ENCODE assay signal across 22 cellular contexts in the genomic region with DNA sequence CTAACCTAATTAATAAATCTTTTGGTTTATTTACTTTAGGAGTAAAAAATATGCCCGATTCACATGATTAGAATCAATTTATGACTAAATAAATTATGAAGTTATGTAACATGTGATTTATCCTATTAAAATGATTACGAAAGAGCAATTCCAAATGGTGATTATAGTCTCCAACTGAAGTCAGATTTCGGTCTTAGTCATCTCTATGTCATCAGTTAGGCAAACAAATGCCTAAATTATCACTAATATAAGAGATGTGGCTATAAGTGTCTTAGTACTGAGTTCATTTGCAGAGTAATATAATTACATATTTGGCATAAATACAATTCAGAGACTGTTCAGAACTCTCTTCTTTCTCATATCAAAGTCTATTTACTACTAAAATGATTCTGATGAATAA.
DNase-seq lines count a peak whose midpoint lies in the region; ATAC-seq and TF ChIP-seq lines count a peak whose summit lies in the region.
"Had no signal": no experiment of that assay in that cellular context is flagged by ENCODE, and none has a peak within 500 bp of the region (broad histone marks: within the 10 kb centered on the region; RNA-seq: fewer than 3 reads in every experiment).

No MANE protein-coding gene starts in this region.

- no peak overlapping the region for H3K27ac ChIP-seq in breast epithelium
- H3K27ac ChIP-seq: 22Rv1, spleen had no signal

- intact Hi-C loops in MCF 10A (cut with micrococcal nuclease) (no loop called here), breast epithelium (cut with DNase I; ENCODE audit: low total_unique reads) (no loop called here)

- H3K9me3 ChIP-seq in breast epithelium: no peaks in the 10 kb centered on the region
- H3K9me3 ChIP-seq: spleen had no signal

- BruUV-seq in MCF 10A (replicated peaks; lab: Mats Ljungman, UMichigan): no TSS peak

- POLR2A ChIA-PET in MCF 10A (lab: Yijun Ruan, JAX): no interaction called here

- peaks cover 46% of the 10 kb centered on the region for H3K27me3 Mint-ChIP-seq in MCF 10A (ENCODE audit: insufficient read depth, unreplicated experiment)

- no peaks in the 10 kb centered on the region for H3K36me3 ChIP-seq in breast epithelium
- H3K36me3 ChIP-seq: spleen had no signal

- H3K27me3 ChIP-seq in breast epithelium: no peaks in the 10 kb centered on the region
- H3K27me3 ChIP-seq: spleen had no signal

- no peak for TF ChIP-seq POLR2A in breast epithelium (IDR thresholded peaks at IDR 0.05)

- H3K4me1 Mint-ChIP-seq in MCF 10A (ENCODE audit: insufficient read depth, unreplicated experiment): no peaks in the 10 kb centered on the region
- H3K4me1 Mint-ChIP-seq: CD4-positive, alpha-beta memory T cell; immature natural killer cell; natural killer cell had no signal

- no peaks in the 10 kb centered on the region for H3K36me3 Mint-ChIP-seq in MCF 10A (ENCODE audit: insufficient read depth, unreplicated experiment)
- H3K36me3 Mint-ChIP-seq: CD4-positive, alpha-beta memory T cell; immature natural killer cell; natural killer cell had no signal

- H3K4me3 Mint-ChIP-seq in MCF 10A (ENCODE audit: unreplicated experiment): no peak overlapping the region
- H3K4me3 Mint-ChIP-seq: CD4-positive, alpha-beta memory T cell; immature natural killer cell; natural killer cell had no signal

- no peaks in the 10 kb centered on the region for H3K9me3 Mint-ChIP-seq in MCF 10A (ENCODE audit: unreplicated experiment)
- H3K9me3 Mint-ChIP-seq: CD4-positive, alpha-beta memory T cell had no signal

- CTCF ChIA-PET in MCF 10A (lab: Yijun Ruan, JAX): interaction anchor here (0.7 kb wide), 1 partner anchor 148 kb away, joined by 3 read pairs; no protein-coding TSS in a partner anchor

- no peak for TF ChIP-seq CTCF in MCF 10A (IDR thresholded peaks at IDR 0.05; ENCODE audit: unreplicated experiment)
- no peak for TF ChIP-seq CTCF in breast epithelium (IDR thresholded peaks at IDR 0.05)
- TF ChIP-seq CTCF in fibroblast of pulmonary artery (IDR thresholded peaks at IDR 0.05; ENCODE audit: low read length, missing control alignments): no peak

- ATAC-seq in SK-N-SH treated with all-trans-retinoic acid at 6 μM for 48 hours: no peak; the same call in 2 of the 3 replicates
- ATAC-seq: natural killer cell had no signal

- H3K4me3 ChIP-seq in breast epithelium (no peak overlapping the region), fibroblast of pulmonary artery (replicated peaks; ENCODE audit: low read depth, low read length) (no peak overlapping the region)
- H3K4me3 ChIP-seq: spleen had no signal

- no peak overlapping the region for H3K27ac Mint-ChIP-seq in MCF 10A (ENCODE audit: low read depth, unreplicated experiment)
- H3K27ac Mint-ChIP-seq: CD4-positive, alpha-beta memory T cell; immature natural killer cell; natural killer cell; progenitor cell of endocrine pancreas had no signal

- H3K4me1 ChIP-seq in breast epithelium: no peaks in the 10 kb centered on the region
- H3K4me1 ChIP-seq: spleen had no signal

- DNase-seq in MCF 10A (ENCODE audit: unreplicated experiment) (peak; percentile 24), breast epithelium (ENCODE audit: low spot score in 2 of 2) (no peak), fibroblast of pulmonary artery (ENCODE audit: low read depth) (peak; percentile 7), NCI-H510A (lab: John Stamatoyannopoulos, UW) (no peak), NCI-H2196 (lab: John Stamatoyannopoulos, UW; ENCODE audit: unreplicated experiment) (no peak), NCI-H510A treated with DMSO at 0.1 percent for 48 hours (lab: John Stamatoyannopoulos, UW) (no peak), GF-D8 (lab: John Stamatoyannopoulos, UW) (no peak)
- DNase-seq: activated CD4-positive, alpha-beta T cell treated with anti-CD3 and anti-CD28 coated beads, Interleukin-2, amount 50 U/mL, for 1 hour; aorta; CD4-positive, alpha-beta memory T cell; DMS79; head of caudate nucleus; immature natural killer cell; MM.1S; natural killer cell; NCI-H187 treated with DMSO at 0.1 percent for 48 hours; NCI-H446; SHP77; spleen had no signal

TF ChIP-seq in SK-N-SH treated with all-trans-retinoic acid at 6 μM for 48 hours, 23 proteins besides CTCF, POLR2A, EP300 and RAD21:
- TF ChIP-seq TCF4 (CRISPR knock-in tag; IDR thresholded peaks at IDR 0.05; ENCODE audit: borderline replicate concordance): peak; percentile 32; the same call in 1 of the 2 replicates
- TF ChIP-seq ZNF70 (CRISPR knock-in tag; IDR thresholded peaks at IDR 0.05): no peak
- TF ChIP-seq ZC3H10 (CRISPR knock-in tag; IDR thresholded peaks at IDR 0.05): peak; percentile 74; the same call in 1 of the 2 replicates
- peak; percentile 67; the same call in 1 of the 2 replicates for TF ChIP-seq TOX (CRISPR knock-in tag; IDR thresholded peaks at IDR 0.05; ENCODE audit: borderline replicate concordance)
- TF ChIP-seq ISL1 (CRISPR knock-in tag; IDR thresholded peaks at IDR 0.05): peak; percentile 90
TF ChIP-seq in SK-N-SH treated with all-trans-retinoic acid at 6 μM for 48 hours: peak in this region for 4.

Comparison
In these comparisons a context has a peak if more than half of its experiments do, and no peak if none do; other contexts are left out.
1. DNase-seq: peak in MCF 10A (single experiment) and fibroblast of pulmonary artery (single experiment); none in breast epithelium (0 of 2), NCI-H510A (single experiment), NCI-H2196 (single experiment), NCI-H510A treated with DMSO at 0.1 percent for 48 hours (single experiment) and GF-D8 (single experiment).